In the genomic region with DNA sequence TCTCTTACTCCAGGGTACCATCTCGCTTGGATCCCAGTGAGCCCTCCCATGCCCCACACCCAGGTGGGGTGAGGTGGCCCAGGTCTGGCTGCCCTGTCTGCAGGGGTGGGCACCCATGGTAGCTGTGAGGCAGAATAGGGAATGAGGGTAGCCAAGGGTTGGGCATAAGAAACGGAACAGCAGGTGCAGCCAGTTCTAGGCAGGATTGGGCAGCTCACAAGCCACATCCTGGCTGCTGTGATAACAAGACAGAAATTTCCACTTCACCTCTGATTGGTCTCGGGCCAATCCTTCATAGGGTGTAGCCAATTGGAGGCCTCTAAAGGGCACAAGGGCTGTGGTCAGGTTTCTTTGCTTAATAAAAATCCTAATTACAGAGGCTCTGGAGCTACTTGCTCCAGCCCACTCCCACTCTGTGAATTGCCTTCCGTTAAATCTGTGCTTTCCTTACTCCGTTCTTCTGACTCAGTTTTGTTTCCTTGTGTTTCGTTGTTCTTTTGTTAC, we compare ENCODE assay signal across 8 cellular contexts. TPM values are rescaled to one million over a fixed set of nuclear protein-coding genes. Genes with fewer than 3 reads are reported as not detected.
DNase-seq lines count a peak whose midpoint lies in the region; ATAC-seq lines count a peak whose summit lies in the region.

No MANE protein-coding gene starts in this region.

- DNase-seq in DMS53 treated with DMSO at 0.1 percent for 48 hours (lab: John Stamatoyannopoulos, UW; ENCODE audit: unreplicated experiment), result peak; percentile 46
- DNase-seq in Jurkat, Clone E6-1 (ENCODE audit: low read depth, low spot score), result peak; percentile 82
- no peak for DNase-seq in T-helper 17 cell
- DNase-seq in germinal center (ENCODE audit: low spot score), result peak; percentile 47
- no peak for DNase-seq in ecto neural progenitor cell (ENCODE audit: low spot score)

- H3K9me3 ChIP-seq in T-helper 17 cell (ENCODE audit: control insufficient read depth, low read length, poor library complexity, severe bottlenecking), result no peaks in the 10 kb centered on the region

- ATAC-seq in T-helper 17 cell (peak; percentile 83), GM19395 (IDR thresholded peaks at IDR 0.05; ENCODE audit: unreplicated experiment) (no peak), GM18907 (IDR thresholded peaks at IDR 0.05; ENCODE audit: unreplicated experiment) (no peak), HG03196 (IDR thresholded peaks at IDR 0.05; ENCODE audit: unreplicated experiment) (no peak)

- peaks cover 5% of the 10 kb centered on the region for H3K4me1 Mint-ChIP-seq in T-helper 17 cell

- H3K4me3 Mint-ChIP-seq in T-helper 17 cell, result no peak overlapping the region

- no peak overlapping the region for H3K27ac Mint-ChIP-seq in T-helper 17 cell

- H3K36me3 Mint-ChIP-seq in T-helper 17 cell (ENCODE audit: low read depth), result no peaks in the 10 kb centered on the region

- H3K4me3 ChIP-seq in Jurkat, Clone E6-1 (ENCODE audit: low read length), result no peak overlapping the region

- peaks cover 7% of the 10 kb centered on the region for H3K27me3 Mint-ChIP-seq in T-helper 17 cell

RNA-seq across cellular contexts. Expression of a gene that starts 1.5 kb away (rescaled TPM):
- not detected for polyA plus RNA-seq in Jurkat, Clone E6-1 (2012; ENCODE audit: insufficient read depth, insufficient read length)
- total RNA-seq in T-helper 17 cell, result not detected

RNA-seq across cellular contexts. Expression of a gene that starts 3.2 kb away (rescaled TPM):
- polyA plus RNA-seq in Jurkat, Clone E6-1 (2012; ENCODE audit: insufficient read depth, insufficient read length), result not detected
- not detected for total RNA-seq in T-helper 17 cell

RNA-seq across cellular contexts. Expression of a gene that starts 4.0 kb away (rescaled TPM):
- not detected for polyA plus RNA-seq in Jurkat, Clone E6-1 (2012; ENCODE audit: insufficient read depth, insufficient read length)
- under 1 TPM in 1 of 2 donors, not detected in 1; 0.99 TPM for total RNA-seq in T-helper 17 cell

RNA-seq across cellular contexts. Expression of a gene that starts 44.3 kb away (rescaled TPM):
- 49.4 TPM for polyA plus RNA-seq in Jurkat, Clone E6-1 (2012; ENCODE audit: insufficient read depth, insufficient read length)
- total RNA-seq in T-helper 17 cell, result 10 to 100 TPM; 20.8 to 21.2 TPM

RNA-seq across cellular contexts. Expression of a gene that starts 49.7 kb away (rescaled TPM):
- 123 TPM for polyA plus RNA-seq in Jurkat, Clone E6-1 (2012; ENCODE audit: insufficient read depth, insufficient read length)
- 100 to 1,000 TPM; 137 to 142 TPM for total RNA-seq in T-helper 17 cell

Comparison
In these comparisons a context has a peak if more than half of its experiments do, and no peak if none do; other contexts are left out.
1. DNase-seq: peak in DMS53 treated with DMSO at 0.1 percent for 48 hours (single experiment), Jurkat, Clone E6-1 (single experiment) and germinal center (single experiment); none in T-helper 17 cell (0 of 3) and ecto neural progenitor cell (single experiment).